In the genomic region with DNA sequence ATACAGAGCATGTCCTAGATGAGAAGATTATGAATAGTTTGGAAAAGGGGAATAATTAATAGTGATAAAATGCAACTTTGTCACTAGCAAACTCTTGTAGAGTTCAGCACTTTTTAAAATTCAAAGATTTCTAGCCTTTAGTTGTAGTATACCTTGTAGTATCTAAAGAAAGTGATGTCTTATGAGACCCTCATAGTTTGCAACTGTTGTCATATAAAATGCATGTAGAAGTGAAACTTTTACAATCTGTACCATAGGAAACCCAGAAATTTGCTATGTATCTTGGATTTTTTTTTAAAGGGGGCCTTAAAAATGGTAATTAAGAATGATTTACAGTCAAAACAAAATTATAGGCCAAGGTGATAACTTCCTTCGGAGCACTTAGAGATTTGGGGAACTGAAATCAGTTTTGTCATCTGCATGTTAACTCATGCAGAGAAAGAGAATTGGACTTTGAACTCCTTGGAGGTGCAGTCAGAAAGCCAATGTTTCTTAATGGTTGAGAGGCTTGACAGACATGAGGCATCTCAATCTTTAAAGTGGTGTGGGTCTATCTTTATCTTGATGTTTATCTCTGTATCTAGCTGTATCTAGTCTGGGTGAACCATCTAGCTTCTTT, we compare ENCODE assay signal across 8 cellular contexts. TPM values are rescaled to one million over a fixed set of nuclear protein-coding genes. Genes with fewer than 3 reads are reported as not detected.
DNase-seq lines count a peak whose midpoint lies in the region; ATAC-seq and TF ChIP-seq lines count a peak whose summit lies in the region.

No MANE protein-coding gene starts in this region.

- H3K36me3 ChIP-seq in Peyer's patch = no peaks in the 10 kb centered on the region
- no peaks in the 10 kb centered on the region for H3K36me3 ChIP-seq in CD8-positive, alpha-beta memory T cell (ENCODE audit: insufficient read depth, low read length)

- peak overlapping the region; percentile 85 to 97 (median 94) for H3K4me3 Mint-ChIP-seq in naive B cell
- peak overlapping the region in 3 of 7 donors; percentile 48 to 71 (median 65) for H3K4me3 Mint-ChIP-seq in CD8-positive, alpha-beta memory T cell

- DNase-seq in Peyer's patch = no peak
- peak; percentile 78 for DNase-seq in naive B cell
- DNase-seq in hepatic stellate cell (ENCODE audit: low spot score) = no peak
- no peak for DNase-seq in hippocampal formation (lab: John Stamatoyannopoulos, UW)
- DNase-seq in CD8-positive, alpha-beta memory T cell = no peak
- no peak for DNase-seq in dermis blood vessel endothelial cell

- H3K27ac Mint-ChIP-seq in naive B cell = peak overlapping the region; percentile 92 to 98 (median 95)
- no peak overlapping the region for H3K27ac Mint-ChIP-seq in CD8-positive, alpha-beta memory T cell

- H3K27me3 Mint-ChIP-seq in naive B cell = no peaks in the 10 kb centered on the region
- H3K27me3 Mint-ChIP-seq in CD8-positive, alpha-beta memory T cell = peaks cover 12 to 34% of the 10 kb centered on the region in 2 donors

- H3K4me3 ChIP-seq in Peyer's patch = peak overlapping the region; percentile 53 to 77 (median 61)
- no peak overlapping the region for H3K4me3 ChIP-seq in CD8-positive, alpha-beta memory T cell (ENCODE audit: low read length)

- TF ChIP-seq POLR2A in Peyer's patch (IDR thresholded peaks at IDR 0.05) = no peak

- H3K4me1 ChIP-seq in Peyer's patch = no peaks in the 10 kb centered on the region
- no peaks in the 10 kb centered on the region for H3K4me1 ChIP-seq in CD8-positive, alpha-beta memory T cell (ENCODE audit: insufficient read depth, low read length)

- H3K36me3 Mint-ChIP-seq in naive B cell = peaks cover 5 to 7% of the 10 kb centered on the region in 2 donors
- H3K36me3 Mint-ChIP-seq in CD8-positive, alpha-beta memory T cell = peaks cover 0 to 4% (median 0%) of the 10 kb centered on the region in 3 donors

- CTCF ChIA-PET in CD8-positive, alpha-beta memory T cell (lab: Charles Lee) = no interaction called here

- no peaks in the 10 kb centered on the region for H3K27me3 ChIP-seq in Peyer's patch
- peaks cover 4% of the 10 kb centered on the region for H3K27me3 ChIP-seq in CD8-positive, alpha-beta memory T cell (ENCODE audit: insufficient read depth, low read length, poor library complexity, severe bottlenecking)

- H3K27ac ChIP-seq in Peyer's patch = peak overlapping the region; percentile 87 to 96 (median 90)
- H3K27ac ChIP-seq in CD8-positive, alpha-beta memory T cell (ENCODE audit: low read depth, low read length) = no peak overlapping the region

- peaks cover 60 to 69% (median 65%) of the 10 kb centered on the region in 3 donors for H3K4me1 Mint-ChIP-seq in naive B cell
- peaks cover 13 to 29% (median 16%) of the 10 kb centered on the region in 3 donors for H3K4me1 Mint-ChIP-seq in CD8-positive, alpha-beta memory T cell

- ATAC-seq in GM18520 (IDR thresholded peaks at IDR 0.05; ENCODE audit: unreplicated experiment) (peak; percentile 43), HG02759 (IDR thresholded peaks at IDR 0.05; ENCODE audit: unreplicated experiment) (peak; percentile 55), naive B cell (ENCODE audit: low read depth in 2 of 2) (peak; percentile 63 to 68)

- POLR2A ChIA-PET in CD8-positive, alpha-beta memory T cell (lab: Charles Lee) = no interaction called here

- H3K9me3 Mint-ChIP-seq in naive B cell = peaks cover 0 to 4% (median 0%) of the 10 kb centered on the region in 7 donors
- H3K9me3 Mint-ChIP-seq in CD8-positive, alpha-beta memory T cell = peaks cover 2 to 9% (median 5%) of the 10 kb centered on the region in 5 donors

- H3K9me3 ChIP-seq in Peyer's patch = no peaks in the 10 kb centered on the region
- H3K9me3 ChIP-seq in CD8-positive, alpha-beta memory T cell (ENCODE audit: low read length) = no peaks in the 10 kb centered on the region

- TF ChIP-seq CTCF in Peyer's patch (IDR thresholded peaks at IDR 0.05) = no peak

RNA-seq across cellular contexts. Expression of a gene that starts 1.3 kb away (rescaled TPM):
- total RNA-seq in Peyer's patch = 10 to 100 TPM in 1 of 4 donors, 1 to 10 TPM in 3; 2.6 to 44.6 (median 4.9) TPM
- polyA plus RNA-seq in naive B cell (ENCODE audit: low read depth in 6 of 6) = 10 to 100 TPM in 4 of 6 donors, 1 to 10 TPM in 2; 5.4 to 12.8 (median 10.7) TPM
- total RNA-seq in CD8-positive, alpha-beta memory T cell = under 1 TPM; 0.31 TPM
- not detected for polyA plus RNA-seq in CD8-positive, alpha-beta memory T cell
- total RNA-seq in dermis blood vessel endothelial cell = 0.51 and 0.65 TPM in 2 replicates

Comparison
In these comparisons a context has a peak if more than half of its experiments do, and no peak if none do; other contexts are left out.
1. H3K27ac Mint-ChIP-seq: peak in naive B cell (6 of 6); none in CD8-positive, alpha-beta memory T cell (0 of 8).
2. Peak in every context shown above with its lines, with median percentiles within 50 percentile points of each other: ATAC-seq.